ENCODE assay signal across 8 cellular contexts in genomic region chr12:12442548-12443071, GRCh38.
DNase-seq lines count a peak whose midpoint lies in the region; ATAC-seq and TF ChIP-seq lines count a peak whose summit lies in the region.

No MANE protein-coding gene starts in this region.

- CTCF ChIA-PET in CD4-positive, alpha-beta memory T cell (lab: Charles Lee; ENCODE audit: partially characterized antibody), result interaction anchor here (0.6 to 8.5 kb wide), 10 partner anchors 9 to 213 kb away, joined by 3 to 63 read pairs (median 8); no protein-coding TSS in a partner anchor

- H3K9me3 Mint-ChIP-seq in CD4-positive, alpha-beta memory T cell, result peaks cover 0 to 2% (median 0%) of the 10 kb centered on the region in 8 donors
- no peaks in the 10 kb centered on the region for H3K9me3 Mint-ChIP-seq in natural killer cell treated with Interleukin-12 subunit alpha and Interleukin-12 subunit beta and Interleukin-15 and Interleukin-18, amount 100 ng/mL, for 72 hours

- peak overlapping the region; percentile 90 to 99 (median 98) for H3K27ac Mint-ChIP-seq in CD4-positive, alpha-beta memory T cell
- H3K27ac Mint-ChIP-seq in natural killer cell treated with Interleukin-12 subunit alpha and Interleukin-12 subunit beta and Interleukin-15 and Interleukin-18, amount 100 ng/mL, for 72 hours, result peak overlapping the region; percentile 89 to 97

- TF ChIP-seq CTCF in coronary artery (IDR thresholded peaks at IDR 0.05), result no peak

- no peaks in the 10 kb centered on the region for H3K27me3 ChIP-seq in CD4-positive, alpha-beta memory T cell (ENCODE audit: insufficient read depth, low read length)

- peak overlapping the region; percentile 65 for H3K27ac ChIP-seq in CD4-positive, alpha-beta memory T cell (ENCODE audit: low read depth, low read length)
- peak overlapping the region; percentile 58 to 80 for H3K27ac ChIP-seq in coronary artery

- no peaks in the 10 kb centered on the region for H3K36me3 ChIP-seq in CD4-positive, alpha-beta memory T cell (ENCODE audit: insufficient read depth, low read length)

- no peak overlapping the region for H3K4me3 ChIP-seq in CD4-positive, alpha-beta memory T cell (ENCODE audit: low read length in 2 of 2)
- peak overlapping the region; percentile 5 for H3K4me3 ChIP-seq in coronary artery

- intact Hi-C loops in CD4-positive, alpha-beta memory T cell (cut with micrococcal nuclease), result loop anchor here (1.0 to 5.0 kb wide), 7 partner anchors 14 to 118 kb away; no protein-coding TSS in a partner anchor

- H3K4me1 Mint-ChIP-seq in CD4-positive, alpha-beta memory T cell, result peaks cover 68 to 93% (median 80%) of the 10 kb centered on the region in 4 donors
- H3K4me1 Mint-ChIP-seq in natural killer cell treated with Interleukin-12 subunit alpha and Interleukin-12 subunit beta and Interleukin-15 and Interleukin-18, amount 100 ng/mL, for 72 hours (ENCODE audit: low read depth in 2 of 2), result peaks cover 52 to 66% of the 10 kb centered on the region in 2 donors

- H3K36me3 Mint-ChIP-seq in CD4-positive, alpha-beta memory T cell, result peaks cover 7 to 8% of the 10 kb centered on the region in 2 donors
- peaks cover 4% of the 10 kb centered on the region for H3K36me3 Mint-ChIP-seq in natural killer cell treated with Interleukin-12 subunit alpha and Interleukin-12 subunit beta and Interleukin-15 and Interleukin-18, amount 100 ng/mL, for 72 hours

- H3K9me3 ChIP-seq in CD4-positive, alpha-beta memory T cell (ENCODE audit: control insufficient read depth in 1 of 2, low read length in 2 of 2), result no peaks in the 10 kb centered on the region

- DNase-seq in CD4-positive, alpha-beta memory T cell, result no peak
- DNase-seq in NCI-H82 (lab: John Stamatoyannopoulos, UW) (peak; percentile 54), coronary artery (ENCODE audit: low spot score) (no peak), NCI-H128 (lab: John Stamatoyannopoulos, UW; ENCODE audit: unreplicated experiment) (no peak)
- no peak for DNase-seq in natural killer cell treated with Interleukin-12 subunit alpha and Interleukin-12 subunit beta and Interleukin-15 and Interleukin-18, amount 100 ng/mL, for 72 hours (ENCODE audit: low spot score)
- DNase-seq in stimulated activated CD4-positive, alpha-beta T cell treated with anti-CD3 and anti-CD28 coated beads, Interleukin-4, amount 100 ng/mL, for 1 hour, result no peak

- no peaks in the 10 kb centered on the region for H3K27me3 Mint-ChIP-seq in CD4-positive, alpha-beta memory T cell
- H3K27me3 Mint-ChIP-seq in natural killer cell treated with Interleukin-12 subunit alpha and Interleukin-12 subunit beta and Interleukin-15 and Interleukin-18, amount 100 ng/mL, for 72 hours, result no peaks in the 10 kb centered on the region

- H3K4me3 Mint-ChIP-seq in CD4-positive, alpha-beta memory T cell, result peak overlapping the region in 6 of 8 donors; percentile 8 to 85 (median 70)
- peak overlapping the region; percentile 82 for H3K4me3 Mint-ChIP-seq in natural killer cell treated with Interleukin-12 subunit alpha and Interleukin-12 subunit beta and Interleukin-15 and Interleukin-18, amount 100 ng/mL, for 72 hours

- H3K4me1 ChIP-seq in CD4-positive, alpha-beta memory T cell (ENCODE audit: insufficient read depth, low read length), result peaks cover 95% of the 10 kb centered on the region

- ATAC-seq in natural killer cell treated with Interleukin-12 subunit alpha and Interleukin-12 subunit beta and Interleukin-15 and Interleukin-18, amount 100 ng/mL, for 72 hours, result no peak
- ATAC-seq in GM19351 (IDR thresholded peaks at IDR 0.05; ENCODE audit: unreplicated experiment) (no peak), HG02870 (IDR thresholded peaks at IDR 0.05; ENCODE audit: unreplicated experiment) (no peak)

- POLR2A ChIA-PET in CD4-positive, alpha-beta memory T cell (lab: Charles Lee; ENCODE audit: partially characterized antibody), result interaction anchor here (0.7 to 14.9 kb wide), 36 partner anchors 9 to 295 kb away, joined by 3 to 252 read pairs (median 5); partner anchors contain the start of genes BORCS5, CREBL2 and DUSP16
